15 cellular contexts compared by ENCODE assay signal in the genomic region with DNA sequence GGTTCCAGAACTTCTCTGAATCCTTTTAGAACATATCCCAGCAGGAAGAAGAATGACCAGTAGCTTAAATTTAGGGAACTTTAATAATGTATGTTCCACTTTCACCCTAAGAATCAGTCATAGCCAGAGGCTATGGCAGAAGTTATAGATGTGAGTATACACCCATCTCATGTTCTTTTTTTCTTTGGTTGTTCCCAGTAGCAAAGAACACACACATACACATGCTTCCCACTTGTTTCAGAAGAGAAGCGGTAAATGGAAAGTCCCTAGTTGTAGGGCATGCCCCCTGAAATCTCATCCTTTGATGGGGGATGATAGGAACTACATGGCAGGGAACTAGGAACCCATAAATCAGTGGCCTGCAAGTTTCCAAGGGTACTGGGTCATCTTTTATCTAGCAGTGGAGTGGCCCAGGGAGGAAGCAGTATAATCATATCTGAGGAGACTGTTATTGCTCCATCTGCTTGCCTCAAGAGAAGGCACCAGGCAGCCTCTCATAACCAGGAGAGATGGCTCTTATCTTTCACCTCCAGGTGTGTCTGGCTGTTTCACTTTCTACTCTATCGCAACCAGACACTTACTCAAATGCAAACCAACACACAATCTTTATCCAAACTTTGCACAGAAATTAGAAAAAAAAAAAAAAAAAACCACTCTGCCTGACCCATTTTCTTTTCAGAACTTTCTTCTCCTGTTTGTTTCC.
A peak's percentile ranks its signal among the peaks of the same experiment; 100 is the strongest.
DNase-seq lines count a peak whose midpoint lies in the region; ATAC-seq and TF ChIP-seq lines count a peak whose summit lies in the region.
"Had no signal": no experiment of that assay in that cellular context is flagged by ENCODE, and none has a peak within 500 bp of the region (broad histone marks: within the 10 kb centered on the region; RNA-seq: fewer than 3 reads in every experiment).

No MANE protein-coding gene starts in this region.

- H3K79me1 ChIP-seq in mesenchymal stem cell (replicated peaks; ENCODE audit: low read length, poor library complexity, severe bottlenecking): no peaks in the 10 kb centered on the region

- no peak overlapping the region for H4K91ac ChIP-seq in mesenchymal stem cell (ENCODE audit: low read length)

- H2AFZ ChIP-seq in mesenchymal stem cell (ENCODE audit: low read depth, low read length): no peak overlapping the region
- H2AFZ ChIP-seq: PC-9 had no signal

- 85% methylated on average over 2 of the region's 2 CpGs for WGBS in mesenchymal stem cell

- H3K27me3 ChIP-seq in mesenchymal stem cell (ENCODE audit: control insufficient read depth in 1 of 2, insufficient read depth in 1 of 2, low read length in 2 of 2): peaks cover 0 to 8% of the 10 kb centered on the region in 2 experiments
- no peaks in the 10 kb centered on the region for H3K27me3 ChIP-seq in foreskin keratinocyte
- H3K27me3 ChIP-seq: cardiac muscle cell, esophagus muscularis mucosa had no signal

- H3K14ac ChIP-seq in mesenchymal stem cell (ENCODE audit: low read length in 2 of 2): no peak overlapping the region

- CTCF ChIA-PET in activated naive CD4-positive, alpha-beta T cell treated with anti-CD3 and anti-CD28 coated beads for 36 hours (lab: Charles Lee): no interaction called here
- CTCF ChIA-PET in activated CD4-positive, alpha-beta memory T cell treated with anti-CD3 and anti-CD28 coated beads for 36 hours (lab: Charles Lee): no interaction called here

- POLR2A ChIA-PET in activated CD4-positive, alpha-beta memory T cell treated with anti-CD3 and anti-CD28 coated beads for 36 hours (lab: Charles Lee): no interaction called here

- H3K9me3 ChIP-seq in mesenchymal stem cell (ENCODE audit: control insufficient read depth, low read length): no peaks in the 10 kb centered on the region
- H3K9me3 ChIP-seq: esophagus muscularis mucosa, pancreas had no signal

- no peaks in the 10 kb centered on the region for H3K27me3 Mint-ChIP-seq in activated naive CD4-positive, alpha-beta T cell treated with anti-CD3 and anti-CD28 coated beads for 36 hours (ENCODE audit: low read depth)
- no peaks in the 10 kb centered on the region for H3K27me3 Mint-ChIP-seq in activated CD4-positive, alpha-beta memory T cell treated with anti-CD3 and anti-CD28 coated beads for 36 hours
- H3K27me3 Mint-ChIP-seq: activated T-cell treated with anti-CD3 and anti-CD28 coated beads, Interleukin-2, amount 50 U/mL, for 24 hours had no signal

- no peak overlapping the region for H3K27ac Mint-ChIP-seq in activated naive CD4-positive, alpha-beta T cell treated with anti-CD3 and anti-CD28 coated beads for 36 hours
- no peak overlapping the region for H3K27ac Mint-ChIP-seq in activated CD4-positive, alpha-beta memory T cell treated with anti-CD3 and anti-CD28 coated beads for 36 hours
- H3K27ac Mint-ChIP-seq: activated T-cell treated with anti-CD3 and anti-CD28 coated beads, Interleukin-2, amount 50 U/mL, for 24 hours had no signal

- intact Hi-C loops in activated naive CD4-positive, alpha-beta T cell treated with anti-CD3 and anti-CD28 coated beads for 36 hours (cut with micrococcal nuclease): no loop called here
- intact Hi-C loops in activated CD4-positive, alpha-beta memory T cell treated with anti-CD3 and anti-CD28 coated beads for 36 hours (cut with micrococcal nuclease): no loop called here

- no peak for TF ChIP-seq CTCF in GM13977 (IDR thresholded peaks at IDR 0.05; ENCODE audit: extremely low read depth, insufficient read depth, missing control alignments)
- no peak for TF ChIP-seq CTCF in foreskin keratinocyte (conservative IDR thresholded peaks at IDR 0.05)

- H2BK12ac ChIP-seq in mesenchymal stem cell (ENCODE audit: low read length in 2 of 2): no peak overlapping the region

- DNase-seq in GM13977 (ENCODE audit: low spot score) (peak; percentile 29), mesenchymal stem cell (no peak), foreskin keratinocyte (no peak)
- DNase-seq in activated naive CD4-positive, alpha-beta T cell treated with anti-CD3 and anti-CD28 coated beads for 36 hours: no peak
- DNase-seq in activated CD4-positive, alpha-beta memory T cell treated with anti-CD3 and anti-CD28 coated beads for 36 hours: no peak
- DNase-seq: activated T-cell treated with anti-CD3 and anti-CD28 coated beads, Interleukin-2, amount 50 U/mL, for 24 hours; NCI-H1048; pancreas; PC-9; stimulated activated CD4-positive, alpha-beta T cell treated with anti-CD3 and anti-CD28 coated beads, Interleukin-2, amount 100 ng/mL, for 24 hours had no signal

- no peaks in the 10 kb centered on the region for H3K36me3 Mint-ChIP-seq in activated naive CD4-positive, alpha-beta T cell treated with anti-CD3 and anti-CD28 coated beads for 36 hours (ENCODE audit: low read depth)
- no peaks in the 10 kb centered on the region for H3K36me3 Mint-ChIP-seq in activated CD4-positive, alpha-beta memory T cell treated with anti-CD3 and anti-CD28 coated beads for 36 hours

- no peak overlapping the region for H2AK5ac ChIP-seq in mesenchymal stem cell (ENCODE audit: low read length, severe bottlenecking)

- H2BK5ac ChIP-seq in mesenchymal stem cell (ENCODE audit: low read depth, low read length, poor library complexity, severe bottlenecking): no peak overlapping the region

- H3K4ac ChIP-seq in mesenchymal stem cell (ENCODE audit: low read depth in 1 of 2, low read length in 2 of 2): no peak overlapping the region

- no peak overlapping the region for H2BK120ac ChIP-seq in mesenchymal stem cell (ENCODE audit: low read depth, low read length)

- no peak overlapping the region for H3K9ac ChIP-seq in mesenchymal stem cell (ENCODE audit: low read length)

- no peak overlapping the region for H3K4me2 ChIP-seq in mesenchymal stem cell (ENCODE audit: low read length, poor library complexity, severe bottlenecking)
- H3K4me2 ChIP-seq: PC-9 had no signal

- in situ Hi-C loops in GM13977 (cut with MboI; ENCODE audit: low pct_unique_long_range_greater_than_20kb, low sequenced_read_pairs, unreplicated experiment): no loop called here

- H3K18ac ChIP-seq in mesenchymal stem cell (ENCODE audit: low read depth in 1 of 2, low read length in 2 of 2): no peak overlapping the region

- no peaks in the 10 kb centered on the region for H3K4me1 ChIP-seq in mesenchymal stem cell (ENCODE audit: control insufficient read depth, insufficient read depth, low read depth, low read length)
- no peaks in the 10 kb centered on the region for H3K4me1 ChIP-seq in foreskin keratinocyte
- H3K4me1 ChIP-seq: esophagus muscularis mucosa, pancreas had no signal

- H3K4me3 Mint-ChIP-seq in activated naive CD4-positive, alpha-beta T cell treated with anti-CD3 and anti-CD28 coated beads for 36 hours: no peak overlapping the region
- no peak overlapping the region for H3K4me3 Mint-ChIP-seq in activated CD4-positive, alpha-beta memory T cell treated with anti-CD3 and anti-CD28 coated beads for 36 hours
- H3K4me3 Mint-ChIP-seq: activated T-cell treated with anti-CD3 and anti-CD28 coated beads, Interleukin-2, amount 50 U/mL, for 24 hours had no signal

- no peaks in the 10 kb centered on the region for H3K36me3 ChIP-seq in mesenchymal stem cell (ENCODE audit: control insufficient read depth in 1 of 2, insufficient read depth in 2 of 2, low read depth in 1 of 2, low read length in 2 of 2)
- H3K36me3 ChIP-seq: cardiac muscle cell, esophagus muscularis mucosa, pancreas had no signal

- H3K4me3 ChIP-seq in mesenchymal stem cell (ENCODE audit: insufficient read depth in 1 of 2, low read depth in 1 of 2, low read length in 2 of 2): no peak overlapping the region
- H3K4me3 ChIP-seq: cardiac muscle cell, esophagus muscularis mucosa, pancreas, PC-9 had no signal

- no peak overlapping the region for H3K23ac ChIP-seq in mesenchymal stem cell (ENCODE audit: low read length in 2 of 2)

- H3K4me1 Mint-ChIP-seq in activated naive CD4-positive, alpha-beta T cell treated with anti-CD3 and anti-CD28 coated beads for 36 hours (ENCODE audit: low read depth): no peaks in the 10 kb centered on the region
- no peaks in the 10 kb centered on the region for H3K4me1 Mint-ChIP-seq in activated CD4-positive, alpha-beta memory T cell treated with anti-CD3 and anti-CD28 coated beads for 36 hours (ENCODE audit: low read depth)

- no peak overlapping the region for H2BK15ac ChIP-seq in mesenchymal stem cell (ENCODE audit: low read depth, poor library complexity, severe bottlenecking)

- peak; percentile 66 for ATAC-seq in GM19452 (IDR thresholded peaks at IDR 0.05; ENCODE audit: unreplicated experiment)
- ATAC-seq in HG02870 (IDR thresholded peaks at IDR 0.05; ENCODE audit: unreplicated experiment): peak; percentile 95
- peak; percentile 81 for ATAC-seq in HG03558 (IDR thresholded peaks at IDR 0.05; ENCODE audit: extremely low read depth, unreplicated experiment)
- no peak for ATAC-seq in foreskin keratinocyte
- ATAC-seq: pancreas had no signal

- no peaks in the 10 kb centered on the region for H3K9me3 Mint-ChIP-seq in activated naive CD4-positive, alpha-beta T cell treated with anti-CD3 and anti-CD28 coated beads for 36 hours
- no peaks in the 10 kb centered on the region for H3K9me3 Mint-ChIP-seq in activated CD4-positive, alpha-beta memory T cell treated with anti-CD3 and anti-CD28 coated beads for 36 hours
- H3K9me3 Mint-ChIP-seq: activated T-cell treated with anti-CD3 and anti-CD28 coated beads, Interleukin-2, amount 50 U/mL, for 24 hours had no signal

- no peak overlapping the region for H3K27ac ChIP-seq in mesenchymal stem cell (ENCODE audit: low read length, poor library complexity, severe bottlenecking)
- no peak overlapping the region for H3K27ac ChIP-seq in foreskin keratinocyte
- H3K27ac ChIP-seq: cardiac muscle cell, esophagus muscularis mucosa, pancreas, PC-9 had no signal

- no peak overlapping the region for H4K8ac ChIP-seq in mesenchymal stem cell (ENCODE audit: low read length)
